1 cellular context compared by ENCODE assay signal in the genomic region with DNA sequence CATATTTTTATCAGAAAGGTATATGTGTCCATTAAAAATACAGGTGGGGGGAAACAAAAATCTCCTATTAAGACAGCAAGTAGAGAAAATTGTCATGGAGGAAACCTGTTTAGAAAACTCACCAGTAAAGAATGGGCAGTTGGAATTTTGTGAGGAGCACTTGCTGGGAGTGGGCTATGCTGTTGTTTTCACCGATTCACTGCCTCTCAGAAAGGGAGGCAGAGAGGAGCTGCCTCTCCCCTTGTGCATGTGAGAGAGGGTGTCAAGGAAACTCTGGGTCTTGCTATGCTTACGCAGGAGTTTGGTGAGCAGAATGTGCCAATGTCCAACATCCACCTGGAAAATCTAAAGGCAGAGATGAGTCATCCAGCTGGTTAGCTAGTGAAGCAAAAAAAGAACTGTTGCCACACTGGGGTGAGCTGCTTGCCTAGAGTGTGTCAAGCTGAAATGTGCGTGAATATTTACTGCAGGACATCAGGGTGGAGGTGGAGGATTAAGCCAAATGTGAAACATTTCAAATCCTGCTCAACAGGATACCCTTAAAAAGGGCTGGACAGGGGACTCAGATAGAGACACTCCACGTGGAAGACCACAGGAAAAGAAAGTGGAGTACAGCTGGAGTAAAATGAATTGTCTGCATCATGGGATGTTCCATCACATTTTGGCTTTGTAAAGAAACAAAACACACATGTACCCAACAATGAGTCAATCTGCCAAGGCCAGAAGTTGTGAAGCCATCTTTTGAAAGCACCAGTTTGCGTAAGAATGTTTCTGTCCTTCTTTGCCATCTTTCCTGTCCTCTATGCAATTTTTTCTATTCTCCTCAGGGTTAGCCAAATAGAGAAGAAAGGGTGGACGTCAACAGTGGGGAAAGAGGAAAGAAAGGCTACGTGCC.
TF ChIP-seq lines count a peak whose summit lies in the region.

No MANE protein-coding gene starts in this region.

TF ChIP-seq in SK-N-SH treated with all-trans-retinoic acid at 6 μM for 48 hours, 23 proteins besides CTCF, POLR2A, EP300 and RAD21 (continued from another document):
- TF ChIP-seq TSHZ2 (CRISPR knock-in tag; IDR thresholded peaks at IDR 0.05): no peak
TF ChIP-seq in SK-N-SH treated with all-trans-retinoic acid at 6 μM for 48 hours: peak in this region for 0.
